1 cellular context compared by ENCODE assay signal in genomic region chr7:138460176-138460648, GRCh38.
TF ChIP-seq lines count a peak whose summit lies in the region.

TRIM24 (plus strand) TSS chr7:138460259; CDS start chr7:138460549, 290 bp downstream.

TF ChIP-seq in HepG2, 621 proteins besides CTCF, POLR2A, EP300 and RAD21 (continued from another document and continues in another):
- TF ChIP-seq ZNF564 (CRISPR knock-in tag; IDR thresholded peaks at IDR 0.05): no peak
- TF ChIP-seq ZNF329 (CRISPR knock-in tag; IDR thresholded peaks at IDR 0.05; ENCODE audit: low read depth): no peak; the same call in none of the 2 replicates
- TF ChIP-seq NBN (conservative IDR thresholded peaks at IDR 0.05): no peak
- TF ChIP-seq ZNF333 (CRISPR knock-in tag; IDR thresholded peaks at IDR 0.05; ENCODE audit: borderline replicate concordance): no peak; the same call in 1 of the 2 replicates
- no peak for TF ChIP-seq ZNF101 (CRISPR knock-in tag; IDR thresholded peaks at IDR 0.05; ENCODE audit: borderline replicate concordance, low read depth)
- TF ChIP-seq STAT6 (CRISPR knock-in tag; IDR thresholded peaks at IDR 0.05; ENCODE audit: borderline replicate concordance): no peak
- TF ChIP-seq RFX1 (IDR thresholded peaks at IDR 0.05): no peak
- TF ChIP-seq ARID4A (CRISPR knock-in tag; IDR thresholded peaks at IDR 0.05; ENCODE audit: borderline replicate concordance): peak; percentile 88
- no peak for TF ChIP-seq ZFP37 (CRISPR knock-in tag; IDR thresholded peaks at IDR 0.05; ENCODE audit: borderline replicate concordance)
- no peak for TF ChIP-seq DMAP1 (CRISPR knock-in tag; IDR thresholded peaks at IDR 0.05)
- 0 out of 2 replicates have a peak, but pooled peaks have one; percentile 9 for TF ChIP-seq FOXP4 (CRISPR knock-in tag; IDR thresholded peaks at IDR 0.05)
- no peak for TF ChIP-seq AGO2 (optimal IDR thresholded peaks at IDR 0.05; ENCODE audit: low read depth, low read length)
- no peak for TF ChIP-seq ZZZ3 (CRISPR knock-in tag; IDR thresholded peaks at IDR 0.05; ENCODE audit: borderline replicate concordance)
- TF ChIP-seq FOXC1 (CRISPR knock-in tag; IDR thresholded peaks at IDR 0.05; ENCODE audit: borderline replicate concordance): peak; percentile 59; the same call in 1 of the 2 replicates
- TF ChIP-seq ZNF512B (CRISPR knock-in tag; IDR thresholded peaks at IDR 0.05; ENCODE audit: borderline replicate concordance): 0 out of 2 replicates have a peak, but pooled peaks have one; percentile 41
- TF ChIP-seq POGK (CRISPR knock-in tag; conservative IDR thresholded peaks at IDR 0.05): no peak; the same call in 1 of the 2 replicates
- TF ChIP-seq MTA3 (CRISPR knock-in tag; IDR thresholded peaks at IDR 0.05): no peak
- TF ChIP-seq ZNF143 (CRISPR knock-in tag; IDR thresholded peaks at IDR 0.05): no peak
- TF ChIP-seq ZNF777 (CRISPR knock-in tag; IDR thresholded peaks at IDR 0.05): no peak
- TF ChIP-seq IKZF4 (CRISPR knock-in tag; IDR thresholded peaks at IDR 0.05; ENCODE audit: borderline replicate concordance, low read depth, not compliant biosample characterization): no peak
- no peak for TF ChIP-seq ZNF550 (CRISPR knock-in tag; IDR thresholded peaks at IDR 0.05; ENCODE audit: borderline replicate concordance)
- TF ChIP-seq MLLT10 (CRISPR knock-in tag; IDR thresholded peaks at IDR 0.05): no peak; the same call in 1 of the 2 replicates
- no peak for TF ChIP-seq E2F5 (CRISPR knock-in tag; conservative IDR thresholded peaks at IDR 0.05)
- TF ChIP-seq ZNF790 (CRISPR knock-in tag; IDR thresholded peaks at IDR 0.05; ENCODE audit: borderline replicate concordance): no peak
- TF ChIP-seq ZBTB4 (CRISPR knock-in tag; IDR thresholded peaks at IDR 0.05; ENCODE audit: borderline replicate concordance): no peak
- TF ChIP-seq HDAC6 (IDR thresholded peaks at IDR 0.05; ENCODE audit: low read depth, low read length): 0 out of 2 replicates have a peak, but pooled peaks have one; percentile 42
- TF ChIP-seq KLF16 (CRISPR knock-in tag; IDR thresholded peaks at IDR 0.05): 0 out of 4 replicates have a peak, but pooled peaks of 1 of the 2 experiments have one; percentile 50
- TF ChIP-seq ADNP (CRISPR knock-in tag; IDR thresholded peaks at IDR 0.05): no peak
- no peak for TF ChIP-seq MBNL3 (CRISPR knock-in tag; conservative IDR thresholded peaks at IDR 0.05)
- TF ChIP-seq ZKSCAN1 (IDR thresholded peaks at IDR 0.05; ENCODE audit: low read length): no peak
- TF ChIP-seq SYNCRIP (IDR thresholded peaks at IDR 0.05; ENCODE audit: insufficient read depth, low read depth, low read length): no peak
- TF ChIP-seq GMEB2 (CRISPR knock-in tag; IDR thresholded peaks at IDR 0.05; ENCODE audit: low read depth): no peak
- no peak for TF ChIP-seq TSC22D2 (CRISPR knock-in tag; IDR thresholded peaks at IDR 0.05; ENCODE audit: borderline replicate concordance)
- TF ChIP-seq DRAP1 (CRISPR knock-in tag; IDR thresholded peaks at IDR 0.05): no peak; the same call in 1 of the 2 replicates
- 0 out of 2 replicates have a peak, but pooled peaks have one; percentile 39 for TF ChIP-seq ZNF232 (CRISPR knock-in tag; IDR thresholded peaks at IDR 0.05; ENCODE audit: borderline replicate concordance)
- no peak for TF ChIP-seq ZNF24 (IDR thresholded peaks at IDR 0.05)
- TF ChIP-seq ATF3 (CRISPR knock-in tag; IDR thresholded peaks at IDR 0.05): peak; percentile 56
- TF ChIP-seq ZMAT5 (CRISPR knock-in tag; IDR thresholded peaks at IDR 0.05; ENCODE audit: borderline replicate concordance, low read depth): no peak
- 0 out of 2 replicates have a peak, but pooled peaks have one; percentile 64 for TF ChIP-seq DNMT3B (CRISPR knock-in tag; conservative IDR thresholded peaks at IDR 0.05)
